10 cellular contexts compared by ENCODE assay signal in the genomic region with DNA sequence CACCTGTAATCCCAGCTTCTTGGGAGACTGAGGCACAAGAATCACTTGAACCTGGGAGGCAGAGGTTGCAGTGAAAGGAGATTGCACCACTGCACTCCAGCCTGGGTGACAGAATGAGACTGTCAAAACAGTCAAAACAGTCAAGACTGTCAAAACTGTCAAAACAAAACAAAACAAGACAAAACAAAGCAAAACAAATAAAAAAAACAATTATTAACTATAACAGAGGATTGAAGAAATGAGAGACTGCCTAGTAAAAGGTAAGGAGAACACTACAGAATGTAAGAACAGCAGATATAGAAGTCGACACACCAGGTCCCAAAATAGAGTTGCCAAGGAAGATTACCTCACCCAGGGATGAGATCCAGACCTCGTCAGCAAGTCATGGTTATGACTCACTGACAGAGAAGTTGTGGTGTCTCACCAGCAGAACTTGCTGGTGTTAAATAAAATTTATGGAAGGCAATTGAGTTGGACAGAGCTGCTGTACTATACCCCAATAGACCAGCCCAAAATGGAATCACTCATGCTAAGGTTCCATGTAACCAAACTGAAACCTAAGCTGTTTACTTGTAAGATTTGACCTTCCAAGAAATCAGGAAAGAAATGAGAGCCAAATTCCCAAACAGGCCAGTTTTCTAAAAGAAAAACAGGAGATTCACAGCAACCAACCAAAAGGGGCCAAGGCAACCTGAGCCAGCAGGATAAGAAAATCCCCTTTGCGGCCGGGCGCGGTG. TPM values are rescaled to one million over a fixed set of nuclear protein-coding genes. Genes with fewer than 3 reads are reported as not detected.
DNase-seq lines count a peak whose midpoint lies in the region; ATAC-seq and TF ChIP-seq lines count a peak whose summit lies in the region.
"Had no signal": no experiment of that assay in that cellular context is flagged by ENCODE, and none has a peak within 500 bp of the region (broad histone marks: within the 10 kb centered on the region; RNA-seq: fewer than 3 reads in every experiment).

No MANE protein-coding gene starts in this region.

- peak overlapping the region; percentile 60 for H3K27ac ChIP-seq in brain microvascular endothelial cell
- peak overlapping the region in 1 of 2 donors; percentile 13 for H3K27ac ChIP-seq in left lung
- no peak overlapping the region for H3K27ac ChIP-seq in Peyer's patch
- H3K27ac ChIP-seq in prostate gland, result no peak overlapping the region

- intact Hi-C loops in left lung (cut with DNase I), result no loop called here
- intact Hi-C loops in prostate gland (cut with DNase I), result no loop called here

- H3K4me1 ChIP-seq in left lung (no peaks in the 10 kb centered on the region), Peyer's patch (no peaks in the 10 kb centered on the region), prostate gland (replicated peaks) (no peaks in the 10 kb centered on the region)

- 73% methylated on average over 6 of the region's 6 CpGs for WGBS in prostate gland

- peak; percentile 89 for DNase-seq in AG08395 (ENCODE audit: low spot score)
- DNase-seq in KBM-7, result peak; percentile 25
- peak; percentile 80 for DNase-seq in brain microvascular endothelial cell
- no peak for DNase-seq in left lung
- no peak for DNase-seq in Peyer's patch
- DNase-seq in prostate gland (ENCODE audit: low spot score), result no peak
- DNase-seq: activated T-cell treated with anti-CD3 and anti-CD28 coated beads, Interleukin-2, amount 50 U/mL, for 72 hours had no signal

- peak; percentile 80 for ATAC-seq in left lung
- ATAC-seq in GM21390 (IDR thresholded peaks at IDR 0.05; ENCODE audit: unreplicated experiment), result no peak
- ATAC-seq in HG03139 (IDR thresholded peaks at IDR 0.05; ENCODE audit: unreplicated experiment), result no peak

- H3K4me3 ChIP-seq in brain microvascular endothelial cell (ENCODE audit: low read depth, low read length) (no peak overlapping the region), left lung (no peak overlapping the region), Peyer's patch (no peak overlapping the region), prostate gland (no peak overlapping the region)
- H3K4me3 ChIP-seq: skin epidermis had no signal

- TF ChIP-seq CTCF in brain microvascular endothelial cell (IDR thresholded peaks at IDR 0.05; ENCODE audit: low read depth, low read length, missing control alignments) (no peak), left lung (IDR thresholded peaks at IDR 0.05) (no peak), Peyer's patch (IDR thresholded peaks at IDR 0.05) (no peak), prostate gland (IDR thresholded peaks at IDR 0.05) (no peak)

- H3K9me3 ChIP-seq in left lung, result peaks cover 0 to 5% of the 10 kb centered on the region in 2 donors
- H3K9me3 ChIP-seq in Peyer's patch, result peaks cover 0 to 10% (median 0%) of the 10 kb centered on the region in 4 donors
- no peaks in the 10 kb centered on the region for H3K9me3 ChIP-seq in prostate gland

- H3K36me3 ChIP-seq in brain microvascular endothelial cell (replicated peaks) (no peaks in the 10 kb centered on the region), left lung (no peaks in the 10 kb centered on the region), Peyer's patch (no peaks in the 10 kb centered on the region), prostate gland (no peaks in the 10 kb centered on the region)

- TF ChIP-seq POLR2A in Peyer's patch (IDR thresholded peaks at IDR 0.05), result no peak
- TF ChIP-seq POLR2A in prostate gland (IDR thresholded peaks at IDR 0.05), result no peak

- in situ Hi-C loops in KBM-7 (cut with MboI; ENCODE audit: low pct_unique_long_range_greater_than_20kb, low sequenced_read_pairs) (no loop called here), brain microvascular endothelial cell (cut with HindIII; ENCODE audit: low pct_ligation_motif_present, low sequenced_read_pairs) (no loop called here)

- H3K27me3 ChIP-seq in brain microvascular endothelial cell (replicated peaks) (no peaks in the 10 kb centered on the region), left lung (no peaks in the 10 kb centered on the region), Peyer's patch (no peaks in the 10 kb centered on the region), prostate gland (replicated peaks; ENCODE audit: insufficient read depth) (no peaks in the 10 kb centered on the region)

RNA-seq across cellular contexts. Expression of gene GK, which starts 32.1 kb away (rescaled TPM):
- 10 to 100 TPM; 27.9 to 65.9 TPM for total RNA-seq in left lung
- total RNA-seq in Peyer's patch, result 10 to 100 TPM; 12.4 to 74.1 (median 56.9) TPM
- 1 to 10 TPM; 3.0 to 7.4 TPM for total RNA-seq in prostate gland

RNA-seq across cellular contexts. Expression of gene TASL, which starts 43.6 kb away (rescaled TPM):
- 1 to 10 TPM; 3.0 to 6.2 TPM for total RNA-seq in left lung
- 1 to 10 TPM in 2 of 4 donors, not detected in 2; 1.9 to 6.6 TPM for total RNA-seq in Peyer's patch
- under 1 TPM in 1 of 2 donors, not detected in 1; 0.18 TPM for total RNA-seq in prostate gland

Comparison
In these comparisons a context has a peak if more than half of its experiments do, and no peak if none do; other contexts are left out.
1. DNase-seq: peak in AG08395 (single experiment), KBM-7 (single experiment) and brain microvascular endothelial cell (single experiment); none in left lung (0 of 2), Peyer's patch (0 of 3) and prostate gland (single experiment).